In genomic region chr1:200310824-200311223, GRCh38 we compare ENCODE assay signal across 23 cellular contexts.
"Had no signal": no experiment of that assay in that cellular context is flagged by ENCODE, and none has a peak within 500 bp of the region (broad histone marks: within the 10 kb centered on the region; RNA-seq: fewer than 3 reads in every experiment).

No MANE protein-coding gene starts in this region.

- H3K27ac ChIP-seq: epithelial cell of prostate, esophagus muscularis mucosa, gastroesophageal sphincter, left ventricle myocardium inferior, lower lobe of right lung, neural progenitor cell, pancreas had no signal

- H3K36me3 Mint-ChIP-seq: memory B cell; natural killer cell treated with Interleukin-12 subunit alpha and Interleukin-12 subunit beta and Interleukin-15 and Interleukin-18, amount 100 ng/mL, for 72 hours; neural progenitor cell; stimulated activated effector memory CD8-positive, alpha-beta T cell treated with anti-CD3 and anti-CD28 coated beads, Interleukin-12 subunit alpha, Interleukin-12 subunit beta, amount 100 ng/mL, for 72 hours had no signal

- H3K9me3 Mint-ChIP-seq: dendritic cell treated with granulocyte-macrophage colony-stimulating factor and Interleukin-4, amounts not matched to agents 40 ng/mL and 50 ng/mL, for 4 days; effector memory CD8-positive, alpha-beta T cell; memory B cell; natural killer cell treated with Interleukin-12 subunit alpha and Interleukin-12 subunit beta and Interleukin-15 and Interleukin-18, amount 100 ng/mL, for 72 hours; neural progenitor cell; stimulated activated effector memory CD8-positive, alpha-beta T cell treated with anti-CD3 and anti-CD28 coated beads, Interleukin-12 subunit alpha, Interleukin-12 subunit beta, amount 100 ng/mL, for 72 hours had no signal

- H3K27me3 Mint-ChIP-seq: dendritic cell treated with granulocyte-macrophage colony-stimulating factor and Interleukin-4, amounts not matched to agents 40 ng/mL and 50 ng/mL, for 4 days; progenitor cell of endocrine pancreas had no signal

- ATAC-seq: effector memory CD8-positive, alpha-beta T cell; gastroesophageal sphincter; lower lobe of right lung; natural killer cell treated with Interleukin-12 subunit alpha and Interleukin-12 subunit beta and Interleukin-15 and Interleukin-18, amount 100 ng/mL, for 72 hours; pancreas; right cardiac atrium; stimulated activated effector memory CD8-positive, alpha-beta T cell treated with anti-CD3 and anti-CD28 coated beads, Interleukin-12 subunit alpha, Interleukin-12 subunit beta, amount 100 ng/mL, for 72 hours had no signal

- H3K4me2 ChIP-seq: neural progenitor cell had no signal

- H3K4me1 ChIP-seq: esophagus muscularis mucosa, gastroesophageal sphincter, left ventricle myocardium inferior, neural progenitor cell had no signal

- H3K9ac ChIP-seq: neural progenitor cell had no signal

- FAIRE-seq: colon, pancreas, small intestine had no signal

- H3K4me3 ChIP-seq: esophagus muscularis mucosa, gastroesophageal sphincter, left ventricle myocardium inferior, lower lobe of right lung, neural progenitor cell, pancreas had no signal

- H3K27me3 ChIP-seq: neural progenitor cell, pancreas had no signal

- H3K36me3 ChIP-seq: esophagus muscularis mucosa, gastroesophageal sphincter, left ventricle myocardium inferior, lower lobe of right lung, neural progenitor cell, pancreas had no signal

- DNase-seq: effector memory CD8-positive, alpha-beta T cell; glutamatergic neuron; islet precursor cell; left ventricle myocardium inferior; lower lobe of right lung; midbrain; occipital lobe; pancreas; right cardiac atrium; small intestine; stimulated activated CD4-positive, alpha-beta T cell treated with anti-CD3 and anti-CD28 coated beads, Interleukin-4, amount 100 ng/mL, for 1 hour; stimulated activated CD8-positive, alpha-beta memory T cell treated with anti-CD3 and anti-CD28 coated beads, Interleukin-4, amount 100 ng/mL, for 48 hours; trophoblast cell had no signal

- H3K27ac Mint-ChIP-seq: dendritic cell treated with granulocyte-macrophage colony-stimulating factor and Interleukin-4, amounts not matched to agents 40 ng/mL and 50 ng/mL, for 4 days; effector memory CD8-positive, alpha-beta T cell; memory B cell; natural killer cell treated with Interleukin-12 subunit alpha and Interleukin-12 subunit beta and Interleukin-15 and Interleukin-18, amount 100 ng/mL, for 72 hours; neural progenitor cell; progenitor cell of endocrine pancreas; stimulated activated effector memory CD8-positive, alpha-beta T cell treated with anti-CD3 and anti-CD28 coated beads, Interleukin-12 subunit alpha, Interleukin-12 subunit beta, amount 100 ng/mL, for 72 hours had no signal

- H2AFZ ChIP-seq: neural progenitor cell had no signal

- H3K4me3 Mint-ChIP-seq: dendritic cell treated with granulocyte-macrophage colony-stimulating factor and Interleukin-4, amounts not matched to agents 40 ng/mL and 50 ng/mL, for 4 days; effector memory CD8-positive, alpha-beta T cell; memory B cell; natural killer cell treated with Interleukin-12 subunit alpha and Interleukin-12 subunit beta and Interleukin-15 and Interleukin-18, amount 100 ng/mL, for 72 hours; neural progenitor cell; stimulated activated effector memory CD8-positive, alpha-beta T cell treated with anti-CD3 and anti-CD28 coated beads, Interleukin-12 subunit alpha, Interleukin-12 subunit beta, amount 100 ng/mL, for 72 hours had no signal

- H3K9me3 ChIP-seq: esophagus muscularis mucosa, gastroesophageal sphincter, left ventricle myocardium inferior, lower lobe of right lung, pancreas had no signal
